16 cellular contexts compared by ENCODE assay signal in the genomic region with DNA sequence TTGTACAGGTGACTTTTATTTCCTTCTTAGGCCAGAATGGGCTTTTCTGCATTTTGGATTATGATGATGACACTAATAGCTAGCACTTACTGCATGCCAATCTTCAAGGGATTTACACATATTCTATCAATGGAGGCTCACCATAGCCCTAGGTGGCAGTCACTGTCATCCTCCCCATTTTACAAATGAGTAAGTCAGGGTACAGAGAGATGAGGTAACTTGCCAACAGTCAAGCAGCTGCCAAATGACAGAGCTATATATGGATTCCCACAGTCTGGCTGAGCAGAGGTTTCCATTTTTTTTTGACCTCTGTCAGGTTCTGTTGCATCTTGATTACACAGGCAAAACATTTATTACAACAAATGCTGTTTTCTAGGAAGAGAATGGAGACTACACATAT.
"Had no signal": no experiment of that assay in that cellular context is flagged by ENCODE, and none has a peak within 500 bp of the region (broad histone marks: within the 10 kb centered on the region; RNA-seq: fewer than 3 reads in every experiment).

No MANE protein-coding gene starts in this region.

- H3K9me3 Mint-ChIP-seq: activated T-helper 1 cell treated with anti-CD3 and anti-CD28 coated beads, Interleukin-12 subunit alpha, Interleukin-12 subunit beta, Interleukin-2, Interleukin-4 antibody, amounts not matched to agents 30 ng/mL and 10 ng/mL and 1 ng/mL, durations not matched to agents 14 hours and 24 hours and 36 hours; effector memory CD8-positive, alpha-beta T cell; nephron progenitor cell; stimulated activated naive CD8-positive, alpha-beta T cell treated with anti-CD3 and anti-CD28 coated beads, Interleukin-15, amount 100 ng/mL, for 72 hours; T-helper 1 cell treated with Interleukin-12 subunit alpha and Interleukin-12 subunit beta and Interleukin-4 antibody, amounts not matched to agents 30 μg/mL and 1 μg/mL, for 36 hours had no signal

- H3K27ac Mint-ChIP-seq: activated CD8-positive, alpha-beta T cell treated with anti-CD3 and anti-CD28 coated beads, Interleukin-2, amount 10 ng/mL, durations not matched to agents 7 days and 5 days; activated T-helper 1 cell treated with anti-CD3 and anti-CD28 coated beads, Interleukin-12 subunit alpha, Interleukin-12 subunit beta, Interleukin-2, Interleukin-4 antibody, amounts not matched to agents 30 ng/mL and 10 ng/mL and 1 ng/mL, durations not matched to agents 14 hours and 24 hours and 36 hours; effector memory CD8-positive, alpha-beta T cell; nephron progenitor cell; T-helper 1 cell treated with Interleukin-12 subunit alpha and Interleukin-12 subunit beta and Interleukin-4 antibody, amounts not matched to agents 30 μg/mL and 1 μg/mL, for 36 hours had no signal

- H3K27me3 Mint-ChIP-seq: effector memory CD8-positive, alpha-beta T cell; stimulated activated naive CD8-positive, alpha-beta T cell treated with anti-CD3 and anti-CD28 coated beads, Interleukin-15, amount 100 ng/mL, for 72 hours had no signal

- ATAC-seq: activated CD8-positive, alpha-beta T cell treated with anti-CD3 and anti-CD28 coated beads, Interleukin-2, amount 10 ng/mL, durations not matched to agents 7 days and 5 days; effector memory CD8-positive, alpha-beta T cell; left cardiac atrium; sciatic nerve; stimulated activated naive CD8-positive, alpha-beta T cell treated with anti-CD3 and anti-CD28 coated beads, Interleukin-15, amount 100 ng/mL, for 72 hours had no signal

- H3K4me3 Mint-ChIP-seq: activated CD8-positive, alpha-beta T cell treated with anti-CD3 and anti-CD28 coated beads, Interleukin-2, amount 10 ng/mL, durations not matched to agents 7 days and 5 days; activated T-helper 1 cell treated with anti-CD3 and anti-CD28 coated beads, Interleukin-12 subunit alpha, Interleukin-12 subunit beta, Interleukin-2, Interleukin-4 antibody, amounts not matched to agents 30 ng/mL and 10 ng/mL and 1 ng/mL, durations not matched to agents 14 hours and 24 hours and 36 hours; effector memory CD8-positive, alpha-beta T cell; nephron progenitor cell; stimulated activated naive CD8-positive, alpha-beta T cell treated with anti-CD3 and anti-CD28 coated beads, Interleukin-15, amount 100 ng/mL, for 72 hours; T-helper 1 cell treated with Interleukin-12 subunit alpha and Interleukin-12 subunit beta and Interleukin-4 antibody, amounts not matched to agents 30 μg/mL and 1 μg/mL, for 36 hours had no signal

- H3K4me3 ChIP-seq: lung had no signal

- DNase-seq: activated CD4-positive, alpha-beta T cell treated with anti-CD3 and anti-CD28 coated beads for 4 hours; activated CD8-positive, alpha-beta memory T cell treated with anti-CD3 and anti-CD28 coated beads, Interleukin-2, amount 50 U/mL, for 4 hours; activated CD8-positive, alpha-beta T cell treated with anti-CD3 and anti-CD28 coated beads, Interleukin-2, amount 10 ng/mL, durations not matched to agents 7 days and 5 days; activated naive CD4-positive, alpha-beta T cell treated with Interleukin-2 at 50 U/mL for 16 hours; anterior cingulate cortex; cerebellar nuclear complex; dermis blood vessel endothelial cell; effector memory CD8-positive, alpha-beta T cell; left cardiac atrium; nephron progenitor cell; stimulated activated CD4-positive, alpha-beta T cell treated with anti-CD3 and anti-CD28 coated beads, Interleukin-1b, Interleukin-23, amount 100 ng/mL, for 48 hours; stimulated activated naive CD8-positive, alpha-beta T cell treated with anti-CD3 and anti-CD28 coated beads, Interleukin-15, amount 100 ng/mL, for 72 hours had no signal
